ENCODE assay signal across 10 cellular contexts in genomic region chrX:41688835-41689234, GRCh38. TPM values are rescaled to one million over a fixed set of nuclear protein-coding genes. Genes with fewer than 3 reads are reported as not detected.
A peak's percentile ranks its signal among the peaks of the same experiment; 100 is the strongest.
DNase-seq lines count a peak whose midpoint lies in the region; ATAC-seq, FAIRE-seq and TF ChIP-seq lines count a peak whose summit lies in the region.
"Had no signal": no experiment of that assay in that cellular context is flagged by ENCODE, and none has a peak within 500 bp of the region (broad histone marks: within the 10 kb centered on the region; RNA-seq: fewer than 3 reads in every experiment).

Gene GPR34, plus strand, starts transcription at chrX:41688973. Its CDS starts 6,661 bp downstream, at chrX:41695634.

- intact Hi-C loops in CD14-positive monocyte (cut with micrococcal nuclease) (no loop called here), kidney (cut with DNase I) (no loop called here)

- H3K27ac ChIP-seq in neutrophil, result peak within 1 kb of the TSS; percentile 67
- no peak within 1 kb of the TSS for H3K27ac ChIP-seq in kidney (ENCODE audit: low read depth in 2 of 2, low read length in 2 of 2)
- H3K27ac ChIP-seq: hepatocyte had no signal

- no peaks in the 10 kb centered on the region for H3K27me3 ChIP-seq in neutrophil
- H3K27me3 ChIP-seq: hepatocyte had no signal

- H3K36me3 ChIP-seq in neutrophil, result no peaks in the 10 kb centered on the region
- no peaks in the 10 kb centered on the region for H3K36me3 ChIP-seq in kidney (ENCODE audit: control insufficient read depth in 1 of 2, insufficient read depth in 2 of 2, low read length in 2 of 2)

- H3K4me3 ChIP-seq in neutrophil (ENCODE audit: low read depth in 1 of 2, low read length in 1 of 2) (no peak within 1 kb of the TSS), kidney (ENCODE audit: low read length in 2 of 2) (no peak within 1 kb of the TSS)
- H3K4me3 ChIP-seq: hepatocyte had no signal

- ATAC-seq in GM18511 (IDR thresholded peaks at IDR 0.05; ENCODE audit: unreplicated experiment), result peak; percentile 46
- peak; percentile 79 for ATAC-seq in activated T-helper 17 cell treated with anti-CD3 and anti-CD28 coated beads, Interleukin-2, amount 50 U/mL, for 72 hours (replicated peaks)
- ATAC-seq: Panc1 had no signal

- peak within 1 kb of the TSS; percentile 49 to 69 for H3K4me3 Mint-ChIP-seq in CD14-positive monocyte
- H3K4me3 Mint-ChIP-seq in activated T-helper 17 cell treated with anti-CD3 and anti-CD28 coated beads, Interleukin-2, amount 50 U/mL, for 72 hours, result peak within 1 kb of the TSS; percentile 27

- H3K4me1 ChIP-seq in neutrophil (ENCODE audit: control insufficient read depth in 1 of 2, insufficient read depth in 1 of 2, low read depth in 1 of 2, low read length in 1 of 2) (peaks cover 40 to 50% of the 10 kb centered on the region in 2 experiments), kidney (ENCODE audit: control insufficient read depth in 1 of 2, insufficient read depth in 1 of 2, low read depth in 1 of 2, low read length in 2 of 2) (no peaks in the 10 kb centered on the region)

- TF ChIP-seq CTCF in CD14-positive monocyte (IDR thresholded peaks at IDR 0.05) (no peak), neutrophil (IDR thresholded peaks at IDR 0.05) (no peak), kidney (IDR thresholded peaks at IDR 0.05; ENCODE audit: borderline replicate concordance, extremely low read depth, insufficient read depth) (no peak)

- peaks cover 0 to 3% of the 10 kb centered on the region in 2 donors for H3K36me3 Mint-ChIP-seq in CD14-positive monocyte
- peaks cover 5% of the 10 kb centered on the region for H3K36me3 Mint-ChIP-seq in activated T-helper 17 cell treated with anti-CD3 and anti-CD28 coated beads, Interleukin-2, amount 50 U/mL, for 72 hours (ENCODE audit: low read depth)

- H3K4me1 Mint-ChIP-seq in CD14-positive monocyte, result peaks cover 60% of the 10 kb centered on the region
- H3K4me1 Mint-ChIP-seq in activated T-helper 17 cell treated with anti-CD3 and anti-CD28 coated beads, Interleukin-2, amount 50 U/mL, for 72 hours, result peaks cover 11% of the 10 kb centered on the region

- no peak for FAIRE-seq in kidney (lab: Jason Lieb, UNC)

- H3K27ac Mint-ChIP-seq in CD14-positive monocyte, result peak within 1 kb of the TSS; percentile 1 to 81 (median 58)
- peak within 1 kb of the TSS; percentile 36 for H3K27ac Mint-ChIP-seq in activated T-helper 17 cell treated with anti-CD3 and anti-CD28 coated beads, Interleukin-2, amount 50 U/mL, for 72 hours

- no peaks in the 10 kb centered on the region for H3K9me3 ChIP-seq in neutrophil
- no peaks in the 10 kb centered on the region for H3K9me3 ChIP-seq in kidney (ENCODE audit: control insufficient read depth in 1 of 2, low read length in 2 of 2)

- DNase-seq in CD14-positive monocyte (ENCODE audit: low spot score), result no peak
- no peak for DNase-seq in superior temporal gyrus (ENCODE audit: extremely low spot score)
- no peak for DNase-seq in NCI-H510A (lab: John Stamatoyannopoulos, UW)
- no peak for DNase-seq in kidney
- DNase-seq: NCI-H2029 had no signal

- H3K27me3 Mint-ChIP-seq in CD14-positive monocyte (ENCODE audit: low read depth in 3 of 3), result peaks cover 0 to 8% (median 0%) of the 10 kb centered on the region in 3 donors
- H3K27me3 Mint-ChIP-seq in activated T-helper 17 cell treated with anti-CD3 and anti-CD28 coated beads, Interleukin-2, amount 50 U/mL, for 72 hours, result no peaks in the 10 kb centered on the region

- H3K9me3 Mint-ChIP-seq in CD14-positive monocyte, result peaks cover 0 to 4% (median 0%) of the 10 kb centered on the region in 7 donors
- H3K9me3 Mint-ChIP-seq in activated T-helper 17 cell treated with anti-CD3 and anti-CD28 coated beads, Interleukin-2, amount 50 U/mL, for 72 hours, result no peaks in the 10 kb centered on the region

- no peak within 1 kb of the TSS for H3K9ac ChIP-seq in kidney (ENCODE audit: low read length in 2 of 2)

RNA-seq across cellular contexts. Expression of gene GPR34, which starts in this region (rescaled TPM):
- polyA plus RNA-seq in CD14-positive monocyte (10 to 100 TPM; 14.8 to 20.3 TPM), kidney (ENCODE audit: insufficient read depth, low read depth, low replicate concordance) (2.2 TPM)
- total RNA-seq in activated T-helper 17 cell treated with anti-CD3 and anti-CD28 coated beads, Interleukin-2, amount 50 U/mL, for 72 hours, result under 1 TPM; 0.15 to 0.26 TPM
- total RNA-seq in kidney, result 17.9 TPM

Comparison
In these comparisons a context has a peak if more than half of its experiments do, and no peak if none do; other contexts are left out.
1. RNA of gene GPR34 (total RNA-seq): 17.9 TPM in kidney (single experiment); 0.15 to 0.26 TPM in activated T-helper 17 cell treated with anti-CD3 and anti-CD28 coated beads, Interleukin-2, amount 50 U/mL, for 72 hours; every median in the first group is over 10 times any median in the second.
2. Peak in ATAC-seq in activated T-helper 17 cell treated with anti-CD3 and anti-CD28 coated beads, Interleukin-2, amount 50 U/mL, for 72 hours; RNA of the gene not detected or under 1 TPM.